9 cellular contexts compared by ENCODE assay signal in the genomic region with DNA sequence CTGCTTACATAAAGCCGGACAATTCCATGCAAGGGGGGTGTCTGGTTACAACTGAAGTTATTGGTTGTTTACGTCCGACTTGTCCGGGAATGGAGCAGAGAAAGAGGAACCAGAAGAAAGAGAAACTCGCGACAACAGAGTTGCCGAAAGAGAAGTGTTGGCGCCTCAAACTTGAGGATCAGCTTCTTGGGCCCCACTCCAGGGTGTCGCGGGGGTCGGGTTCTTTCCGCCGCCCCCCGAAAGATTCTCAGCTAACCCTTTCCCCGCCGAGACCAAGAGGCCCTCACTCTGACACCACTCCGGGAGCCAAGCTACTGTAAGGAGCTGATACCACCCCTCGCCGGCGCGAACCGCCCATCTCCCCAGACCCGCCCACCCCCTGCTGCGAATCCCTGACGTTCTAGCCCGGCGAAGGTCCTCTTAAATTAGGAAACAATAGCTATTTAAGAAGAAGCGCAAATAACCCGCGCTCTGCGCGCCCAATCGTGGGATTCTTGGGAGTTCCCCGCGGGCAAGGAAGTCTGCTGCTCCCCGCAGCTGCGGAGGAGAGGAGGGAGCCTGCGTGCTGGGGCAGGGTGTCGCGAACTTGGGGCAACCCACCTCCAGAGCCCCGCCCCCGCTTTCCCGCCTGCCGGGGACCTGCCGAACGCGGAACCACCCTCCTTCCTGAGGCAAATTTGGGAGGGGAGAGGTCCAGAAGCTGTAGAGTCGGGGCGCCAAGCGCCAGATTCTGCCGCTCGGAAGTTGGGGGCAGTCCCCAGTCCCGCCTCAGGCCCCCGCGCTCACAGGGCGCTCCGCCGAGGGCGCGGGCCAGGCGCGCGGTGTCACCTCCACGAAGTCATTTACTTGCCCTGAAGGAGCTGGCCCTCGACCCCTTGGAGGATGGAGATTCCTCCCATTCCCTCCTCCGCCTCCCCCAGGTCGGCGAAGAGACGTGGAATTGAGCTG. TPM values are rescaled to one million over a fixed set of nuclear protein-coding genes. Genes with fewer than 3 reads are reported as not detected.
DNase-seq lines count a peak whose midpoint lies in the region; ATAC-seq and TF ChIP-seq lines count a peak whose summit lies in the region.
"Had no signal": no experiment of that assay in that cellular context is flagged by ENCODE, and none has a peak within 500 bp of the region (broad histone marks: within the 10 kb centered on the region; RNA-seq: fewer than 3 reads in every experiment).

No MANE protein-coding gene starts in this region.

- H3K27me3 ChIP-seq in CD4-positive, CD25-positive, alpha-beta regulatory T cell (ENCODE audit: control insufficient read depth, insufficient read depth, low read length): peaks cover 45% of the 10 kb centered on the region
- peaks cover 100% of the 10 kb centered on the region for H3K27me3 ChIP-seq in left ventricle myocardium inferior (ENCODE audit: low read depth)

- no peak overlapping the region for H3K27ac Mint-ChIP-seq in CD4-positive, CD25-positive, alpha-beta regulatory T cell
- H3K27ac Mint-ChIP-seq in activated T-cell treated with anti-CD3 and anti-CD28 coated beads, Interleukin-2, amount 50 U/mL, for 72 hours: no peak overlapping the region

- peak overlapping the region; percentile 48 for H3K4me3 ChIP-seq in CD4-positive, CD25-positive, alpha-beta regulatory T cell (ENCODE audit: low read depth, low read length)
- peak overlapping the region; percentile 57 for H3K4me3 ChIP-seq in left ventricle myocardium inferior

- DNase-seq in CD4-positive, CD25-positive, alpha-beta regulatory T cell: peak in 1 of 3 donors; percentile 12
- peak; percentile 28 to 34 for DNase-seq in activated T-cell treated with anti-CD3 and anti-CD28 coated beads, Interleukin-2, amount 50 U/mL, for 72 hours
- DNase-seq in left ventricle myocardium inferior (no peak), sciatic nerve (ENCODE audit: low spot score) (peak; percentile 67), hypothalamus (lab: John Stamatoyannopoulos, UW) (no peak), ureter (ENCODE audit: low spot score) (no peak)

- peaks cover 12 to 35% (median 23%) of the 10 kb centered on the region in 4 donors for H3K4me1 Mint-ChIP-seq in CD4-positive, CD25-positive, alpha-beta regulatory T cell
- peaks cover 18% of the 10 kb centered on the region for H3K4me1 Mint-ChIP-seq in activated T-cell treated with anti-CD3 and anti-CD28 coated beads, Interleukin-2, amount 50 U/mL, for 72 hours (ENCODE audit: low read depth)

- no peaks in the 10 kb centered on the region for H3K36me3 ChIP-seq in CD4-positive, CD25-positive, alpha-beta regulatory T cell (ENCODE audit: control insufficient read depth, insufficient read depth, low read length)
- H3K36me3 ChIP-seq in left ventricle myocardium inferior: no peaks in the 10 kb centered on the region

- H3K27ac ChIP-seq in CD4-positive, CD25-positive, alpha-beta regulatory T cell (ENCODE audit: insufficient read depth, low read length, poor library complexity, severe bottlenecking): no peak overlapping the region
- H3K27ac ChIP-seq in left ventricle myocardium inferior (replicated peaks): no peak overlapping the region

- intact Hi-C loops in left ventricle myocardium inferior (cut with micrococcal nuclease) (no loop called here), sciatic nerve (cut with DNase I) (no loop called here)

- H3K9me3 ChIP-seq in CD4-positive, CD25-positive, alpha-beta regulatory T cell (ENCODE audit: control insufficient read depth in 2 of 2, low read length in 2 of 2): no peaks in the 10 kb centered on the region
- H3K9me3 ChIP-seq in left ventricle myocardium inferior (replicated peaks): no peaks in the 10 kb centered on the region

- ATAC-seq in CD4-positive, CD25-positive, alpha-beta regulatory T cell (ENCODE audit: low read depth in 2 of 2): no peak
- ATAC-seq in HG03354 (IDR thresholded peaks at IDR 0.05; ENCODE audit: poor library complexity, severe bottlenecking, unreplicated experiment) (peak; percentile 30), sciatic nerve (peak; percentile 60), HG02870 (IDR thresholded peaks at IDR 0.05; ENCODE audit: unreplicated experiment) (no peak)
- ATAC-seq in activated T-cell treated with anti-CD3 and anti-CD28 coated beads, Interleukin-2, amount 50 U/mL, for 72 hours (replicated peaks in 1 of 2): peak; percentile 66 to 67

- TF ChIP-seq CTCF in left ventricle myocardium inferior (IDR thresholded peaks at IDR 0.05; ENCODE audit: borderline replicate concordance): no peak

- peaks cover 0 to 8% (median 0%) of the 10 kb centered on the region in 7 donors for H3K9me3 Mint-ChIP-seq in CD4-positive, CD25-positive, alpha-beta regulatory T cell
- no peaks in the 10 kb centered on the region for H3K9me3 Mint-ChIP-seq in activated T-cell treated with anti-CD3 and anti-CD28 coated beads, Interleukin-2, amount 50 U/mL, for 72 hours

- peaks cover 28% of the 10 kb centered on the region for H3K4me1 ChIP-seq in CD4-positive, CD25-positive, alpha-beta regulatory T cell (ENCODE audit: control insufficient read depth, insufficient read depth, low read length, poor library complexity, severe bottlenecking)
- H3K4me1 ChIP-seq in left ventricle myocardium inferior: peaks cover 33% of the 10 kb centered on the region

- H3K27me3 Mint-ChIP-seq in CD4-positive, CD25-positive, alpha-beta regulatory T cell: peaks cover 96% of the 10 kb centered on the region
- peaks cover 87% of the 10 kb centered on the region for H3K27me3 Mint-ChIP-seq in activated T-cell treated with anti-CD3 and anti-CD28 coated beads, Interleukin-2, amount 50 U/mL, for 72 hours (ENCODE audit: low read depth)

- H3K4me3 Mint-ChIP-seq in CD4-positive, CD25-positive, alpha-beta regulatory T cell: peak overlapping the region; percentile 30 to 77 (median 72)
- H3K4me3 Mint-ChIP-seq in activated T-cell treated with anti-CD3 and anti-CD28 coated beads, Interleukin-2, amount 50 U/mL, for 72 hours: peak overlapping the region; percentile 75 to 79

- no peaks in the 10 kb centered on the region for H3K36me3 Mint-ChIP-seq in CD4-positive, CD25-positive, alpha-beta regulatory T cell
- H3K36me3 Mint-ChIP-seq in activated T-cell treated with anti-CD3 and anti-CD28 coated beads, Interleukin-2, amount 50 U/mL, for 72 hours (ENCODE audit: insufficient read depth in 2 of 2): peaks cover 0 to 2% of the 10 kb centered on the region in 2 donors

RNA-seq across cellular contexts. Expression of gene SP9, which starts 8.5 kb away (rescaled TPM):
- total RNA-seq in CD4-positive, CD25-positive, alpha-beta regulatory T cell: not detected
- polyA plus RNA-seq in CD4-positive, CD25-positive, alpha-beta regulatory T cell: not detected
- not detected for total RNA-seq in activated T-cell treated with anti-CD3 and anti-CD28 coated beads, Interleukin-2, amount 50 U/mL, for 72 hours
- not detected for total RNA-seq in left ventricle myocardium inferior
- not detected for total RNA-seq in sciatic nerve
- total RNA-seq in ureter: 0.81 TPM
- total RNA-seq: HT1080 had no signal

Comparison
In these comparisons a context has a peak if more than half of its experiments do, and no peak if none do; other contexts are left out.
1. ATAC-seq: peak in HG03354 (single experiment), activated T-cell treated with anti-CD3 and anti-CD28 coated beads, Interleukin-2, amount 50 U/mL, for 72 hours (2 of 2) and sciatic nerve (single experiment); none in CD4-positive, CD25-positive, alpha-beta regulatory T cell (0 of 2) and HG02870 (single experiment).
2. DNase-seq: peak in activated T-cell treated with anti-CD3 and anti-CD28 coated beads, Interleukin-2, amount 50 U/mL, for 72 hours (2 of 2) and sciatic nerve (single experiment); none in left ventricle myocardium inferior (single experiment), hypothalamus (0 of 51) and ureter (single experiment).